In the genomic region with DNA sequence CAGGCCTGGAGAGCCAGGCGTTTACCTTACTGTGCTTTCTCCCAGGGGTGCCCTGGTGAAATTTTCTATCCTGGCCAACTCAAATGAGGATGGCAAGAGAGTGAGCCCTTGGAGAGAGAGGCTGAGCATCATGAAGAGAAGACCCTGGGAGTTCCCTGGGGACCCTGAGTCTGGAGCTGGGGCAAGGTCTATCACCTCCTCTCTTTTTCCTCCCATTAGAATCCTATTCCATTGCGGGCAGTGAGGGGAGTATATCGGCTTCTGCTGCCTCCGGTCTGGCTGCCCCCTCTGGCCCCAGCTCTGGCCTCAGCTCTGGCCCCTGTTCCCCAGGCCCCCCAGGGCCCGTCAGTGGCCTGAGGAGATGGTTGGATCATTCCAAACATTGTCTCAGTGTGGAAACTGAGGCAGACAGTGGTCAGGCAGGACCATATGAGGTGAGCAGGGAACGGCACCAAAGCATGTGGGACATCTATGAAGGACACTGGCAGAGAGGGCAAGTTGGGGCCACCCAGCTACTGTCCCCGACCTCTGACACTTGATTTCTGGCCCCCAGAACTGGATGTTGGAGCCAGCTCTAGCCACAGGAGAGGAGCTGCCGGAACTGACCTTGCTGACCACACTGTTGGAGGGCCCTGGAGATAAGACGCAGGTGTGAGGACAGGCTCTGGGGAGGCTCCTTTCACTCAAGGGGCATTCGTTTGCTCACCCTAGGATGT, we compare ENCODE assay signal across 19 cellular contexts. TPM values are rescaled to one million over a fixed set of nuclear protein-coding genes. Genes with fewer than 3 reads are reported as not detected.
A peak's percentile ranks its signal among the peaks of the same experiment; 100 is the strongest.
DNase-seq lines count a peak whose midpoint lies in the region; FAIRE-seq and TF ChIP-seq lines count a peak whose summit lies in the region.
"Had no signal": no experiment of that assay in that cellular context is flagged by ENCODE, and none has a peak within 500 bp of the region (broad histone marks: within the 10 kb centered on the region; RNA-seq: fewer than 3 reads in every experiment).

No MANE protein-coding gene starts in this region.

- H3K36me3 ChIP-seq in H1 (ENCODE audit: control insufficient read depth in 2 of 4, insufficient read depth in 4 of 4, low read length in 3 of 4) (peaks cover 0 to 4% (median 0%) of the 10 kb centered on the region in 4 experiments; a peak in 2 of 8 replicates), rectal smooth muscle tissue (ENCODE audit: control insufficient read depth, insufficient read depth, low read length) (peaks cover 14% of the 10 kb centered on the region), tibial nerve (peaks cover 0 to 47% (median 0%) of the 10 kb centered on the region in 3 donors)

- WGBS in H1 (ENCODE audit: extremely low coverage in 1 of 2, insufficient coverage in 1 of 2, insufficient read length in 1 of 2, insufficient replicate concordance in 2 of 2, low coverage in 1 of 2, low lambda C conversion rate in 2 of 2, missing lambda C conversion rate in 1 of 2), 2 experiments, result 85% methylated on average over 10 of the region's 10 CpGs; no CpG with 5 or more reads in 1 of the 2 experiments
- 81% methylated on average over 8 to 10 of the region's 10 CpGs for WGBS in tibial nerve, 2 donors

- no peak overlapping the region for H3K9ac ChIP-seq in H1 (replicated peaks in 1 of 4; ENCODE audit: extremely low read depth in 1 of 4, low read depth in 3 of 4, low read length in 3 of 4)
- H3K9ac ChIP-seq in rectal smooth muscle tissue (ENCODE audit: low read length), result no peak overlapping the region

- H2BK20ac ChIP-seq in H1 (ENCODE audit: low read length), result no peak overlapping the region

- peak; percentile 50 for DNase-seq in activated CD8-positive, alpha-beta memory T cell treated with anti-CD3 and anti-CD28 coated beads for 24 hours
- no peak for DNase-seq in activated CD8-positive, alpha-beta memory T cell treated with anti-CD3 and anti-CD28 coated beads, Interleukin-2, amount 50 U/mL, for 4 hours
- no peak for DNase-seq in H1 (ENCODE audit: low read depth in 1 of 2, low spot score in 2 of 2)
- no peak for DNase-seq in tibial nerve (ENCODE audit: low spot score in 2 of 2)
- no peak for DNase-seq in HTR-8/SVneo (ENCODE audit: insufficient read length, low spot score)
- no peak for DNase-seq in NCI-H2196 (lab: John Stamatoyannopoulos, UW; ENCODE audit: unreplicated experiment)
- DNase-seq: ACHN; activated CD4-positive, alpha-beta T cell treated with anti-CD3 and anti-CD28 coated beads, Interleukin-2, amount 50 U/mL, for 4 hours; amniotic stem cell; OCI-M1; small intestine had no signal

- peaks cover 29 to 32% (median 29%) of the 10 kb centered on the region in 3 donors for H3K4me1 Mint-ChIP-seq in IgD-negative memory B cell

- no peaks in the 10 kb centered on the region for H3K36me3 Mint-ChIP-seq in IgD-negative memory B cell
- H3K36me3 Mint-ChIP-seq: memory B cell had no signal

- no peak for TF ChIP-seq POLR2A in H1 (IDR thresholded peaks at IDR 0.05; ENCODE audit: control extremely low read depth in 1 of 2, low read depth in 2 of 2, low read length in 2 of 2)
- TF ChIP-seq POLR2A in tibial nerve (IDR thresholded peaks at IDR 0.05), result no peak

- H3K79me2 ChIP-seq in H1 (ENCODE audit: control insufficient read depth in 1 of 2, insufficient read depth in 2 of 2, low read length in 2 of 2), result no peaks in the 10 kb centered on the region

- no peak overlapping the region for H4K5ac ChIP-seq in H1 (ENCODE audit: insufficient read length, low read depth, low read length)

- no peak overlapping the region for H2BK5ac ChIP-seq in H1 (ENCODE audit: low read depth, low read length)

- POLR2A ChIA-PET in H1 (lab: Charles Lee; ENCODE audit: partially characterized antibody), result interaction anchor here (0.6 to 6.8 kb wide), 9 partner anchors 7 to 164 kb away, joined by 3 to 45 read pairs (median 3); partner anchors contain the start of genes DDIT3 and TSPAN31

- peak overlapping the region in 2 of 4 donors; percentile 54 to 79 for H3K4me3 Mint-ChIP-seq in IgD-negative memory B cell
- H3K4me3 Mint-ChIP-seq: memory B cell had no signal

- H2BK15ac ChIP-seq in H1 (ENCODE audit: low read length), result no peak overlapping the region; the same call in 1 of the 2 replicates

- no peak overlapping the region for H2BK120ac ChIP-seq in H1 (replicated peaks; ENCODE audit: low read depth, low read length)

- TF ChIP-seq CTCF in H1 (IDR thresholded peaks at IDR 0.05; ENCODE audit: control extremely low read depth in 1 of 3, insufficient read depth in 1 of 3, low read depth in 1 of 3, low read length in 3 of 3), result no peak
- no peak for TF ChIP-seq CTCF in tibial nerve (IDR thresholded peaks at IDR 0.05)

- H4K8ac ChIP-seq in H1 (ENCODE audit: extremely low read depth, insufficient read depth, low read length), result no peak overlapping the region

- no peak for TF ChIP-seq EP300 in H1 (IDR thresholded peaks at IDR 0.05; ENCODE audit: borderline replicate concordance in 1 of 2, low read depth in 2 of 2, low read length in 2 of 2)
- TF ChIP-seq EP300 in tibial nerve (IDR thresholded peaks at IDR 0.05), result no peak

- H3K27me3 Mint-ChIP-seq in IgD-negative memory B cell, result peaks cover 34% of the 10 kb centered on the region

- no peak overlapping the region; the same call in 1 of the 2 replicates for H3K18ac ChIP-seq in H1 (ENCODE audit: extremely low read depth, low read length)

- CTCF ChIA-PET in H1 (lab: Charles Lee; ENCODE audit: partially characterized antibody), result interaction anchor here (0.9 to 12.5 kb wide), 7 partner anchors 8 to 129 kb away, joined by 3 to 124 read pairs (median 5); partner anchors contain the start of gene B4GALNT1

- H3K4me3 ChIP-seq in H1 (ENCODE audit: extremely low read depth in 1 of 4, insufficient read depth in 2 of 4, low read depth in 3 of 4, low read length in 4 of 4), result peak overlapping the region in 1 of 4 experiments; percentile 73; a peak in 1 of 8 replicates
- no peak overlapping the region for H3K4me3 ChIP-seq in rectal smooth muscle tissue (ENCODE audit: low read length)
- H3K4me3 ChIP-seq in tibial nerve, result no peak overlapping the region

- no peak overlapping the region for H4K91ac ChIP-seq in H1 (replicated peaks; ENCODE audit: insufficient read length, low read length)

- peak overlapping the region in 1 of 2 experiments; percentile 97; a peak in 1 of 4 replicates for H3K4me2 ChIP-seq in H1 (ENCODE audit: insufficient read depth in 1 of 2, low read depth in 2 of 2, low read length in 2 of 2)

- peak overlapping the region in 2 of 3 donors; percentile 74 to 80 for H3K27ac Mint-ChIP-seq in IgD-negative memory B cell
- H3K27ac Mint-ChIP-seq: activated T-helper 1 cell treated with anti-CD3 and anti-CD28 coated beads, Interleukin-12 subunit alpha, Interleukin-12 subunit beta, Interleukin-2, Interleukin-4 antibody, amounts not matched to agents 30 ng/mL and 10 ng/mL and 1 ng/mL, durations not matched to agents 14 hours and 24 hours and 36 hours; memory B cell; stimulated activated effector memory CD8-positive, alpha-beta T cell treated with anti-CD3 and anti-CD28 coated beads, Interleukin-12 subunit alpha, Interleukin-12 subunit beta, amount 100 ng/mL, for 72 hours had no signal

- no peak for TF ChIP-seq RAD21 in H1 (IDR thresholded peaks at IDR 0.05 in 1 of 2, conservative IDR thresholded peaks at IDR 0.05 in 1 of 2; ENCODE audit: low read depth in 2 of 2, low read length in 2 of 2)

- H3K4me1 ChIP-seq in H1 (replicated peaks in 1 of 4; ENCODE audit: control insufficient read depth in 3 of 4, insufficient read depth in 4 of 4, low read length in 3 of 4) (peaks cover 8 to 17% (median 12%) of the 10 kb centered on the region in 4 experiments), rectal smooth muscle tissue (ENCODE audit: control insufficient read depth, insufficient read depth, low read length) (peaks cover 23% of the 10 kb centered on the region), tibial nerve (peaks cover 0 to 75% (median 8%) of the 10 kb centered on the region in 4 donors)

- H3K79me1 ChIP-seq in H1 (ENCODE audit: low read depth, low read length), result no peaks in the 10 kb centered on the region

- peaks cover 19% of the 10 kb centered on the region; the same call in 1 of the 2 replicates for H3K23me2 ChIP-seq in H1 (ENCODE audit: low read depth, low read length)

- peak overlapping the region; percentile 24; the same call in 1 of the 2 replicates for H2AK5ac ChIP-seq in H1 (ENCODE audit: low read depth, low read length)

- no peak overlapping the region for H3K56ac ChIP-seq in H1 (replicated peaks; ENCODE audit: insufficient read length, low read depth, low read length)

- peak overlapping the region; percentile 75; the same call in 1 of the 2 replicates for H2BK12ac ChIP-seq in H1 (ENCODE audit: low read depth, low read length)

- no peak overlapping the region for H2AFZ ChIP-seq in H1 (ENCODE audit: low read length)

- H3K23ac ChIP-seq in H1 (ENCODE audit: insufficient read length), result no peak overlapping the region

- H3K9me3 ChIP-seq in H1 (ENCODE audit: insufficient read depth in 2 of 2, low read depth in 1 of 2, low read length in 1 of 2) (no peaks in the 10 kb centered on the region), tibial nerve (no peaks in the 10 kb centered on the region)

- H3K14ac ChIP-seq in H1 (ENCODE audit: insufficient read length), result no peak overlapping the region

- H3K4ac ChIP-seq in H1 (replicated peaks; ENCODE audit: insufficient read length, low read depth, low read length), result peak overlapping the region; percentile 35

- H4K20me1 ChIP-seq in H1 (replicated peaks in 1 of 2; ENCODE audit: control insufficient read depth in 1 of 2, insufficient read depth in 2 of 2, low read length in 2 of 2), result peaks cover 0 to 6% of the 10 kb centered on the region in 2 experiments

- H3K9me3 Mint-ChIP-seq in IgD-negative memory B cell, result no peaks in the 10 kb centered on the region
- H3K9me3 Mint-ChIP-seq: activated T-helper 1 cell treated with anti-CD3 and anti-CD28 coated beads, Interleukin-12 subunit alpha, Interleukin-12 subunit beta, Interleukin-2, Interleukin-4 antibody, amounts not matched to agents 30 ng/mL and 10 ng/mL and 1 ng/mL, durations not matched to agents 14 hours and 24 hours and 36 hours; memory B cell; stimulated activated effector memory CD8-positive, alpha-beta T cell treated with anti-CD3 and anti-CD28 coated beads, Interleukin-12 subunit alpha, Interleukin-12 subunit beta, amount 100 ng/mL, for 72 hours had no signal

- H3K27me3 ChIP-seq in H1 (replicated peaks in 1 of 4; ENCODE audit: control insufficient read depth in 3 of 4, extremely low read depth in 1 of 4, insufficient read depth in 3 of 4, low read length in 3 of 4) (peaks cover 8 to 74% (median 62%) of the 10 kb centered on the region in 4 experiments), rectal smooth muscle tissue (ENCODE audit: control insufficient read depth, insufficient read depth, low read length) (peaks cover 3% of the 10 kb centered on the region), tibial nerve (no peaks in the 10 kb centered on the region)

- no peak overlapping the region for H3K27ac ChIP-seq in H1 (ENCODE audit: low read depth, low read length)
- H3K27ac ChIP-seq in rectal smooth muscle tissue (ENCODE audit: low read depth, low read length), result peak overlapping the region; percentile 100
- H3K27ac ChIP-seq in tibial nerve, result peak overlapping the region in 1 of 4 donors; percentile 16

- FAIRE-seq in H1 (lab: Jason Lieb, UNC) (no peak), HTR-8/SVneo (lab: Jason Lieb, UNC) (no peak)
- FAIRE-seq: G401.6, islet of Langerhans, small intestine, urothelium cell line had no signal

RNA-seq across cellular contexts. Expression of gene ARHGEF25, which starts 1.6 kb away (rescaled TPM):
- polyA plus RNA-seq in IgD-negative memory B cell, result not detected
- total RNA-seq in H1 (2021; fragmentation: NEBNext Ultra II Directional; extraction: Animal tissue kit (Norgen Biotek cat#: 25700)), result 5.9 and 6.4 TPM in 2 replicates
- polyA plus RNA-seq in H1 (2011; rRNA removed), result 8.6 and 8.8 TPM in 2 replicates
- 11.8 TPM for polyA plus RNA-seq in H1 (2011; cell fraction: cytosol; rRNA removed)
- 45.7 TPM for polyA plus RNA-seq in H1 (2011; cell fraction: nucleus; rRNA removed)
- 11.8 to 18.3 TPM (median 17.0 TPM) in 4 replicates for polyA plus RNA-seq in H1 (2012, experiment 1 of 2)
- 10.9 TPM for polyA plus RNA-seq in H1 (2012, experiment 2 of 2)
- 3.8 TPM for polyA plus RNA-seq in H1 (2013, experiment 1 of 2)
- 3.6 TPM for polyA plus RNA-seq in H1 (2013, experiment 2 of 2)
- 4.3 and 9.0 TPM in 2 replicates for polyA minus RNA-seq in H1 (2011; rRNA and poly(A)+ RNA removed)
- 3.4 TPM for polyA minus RNA-seq in H1 (2011; cell fraction: cytosol; rRNA and poly(A)+ RNA removed)
- 7.1 TPM for polyA minus RNA-seq in H1 (2011; cell fraction: nucleus; rRNA and poly(A)+ RNA removed)
- total RNA-seq in tibial nerve, result 10 to 100 TPM; 31.2 to 91.2 (median 48.8) TPM

RNA-seq across cellular contexts. Expression of gene DTX3, which starts 8.2 kb away (rescaled TPM):
- polyA plus RNA-seq in IgD-negative memory B cell (0.91 TPM), H1 (2011; rRNA removed) (92.5 and 126 TPM in 2 replicates)
- 41.8 and 43.4 TPM in 2 replicates for total RNA-seq in H1 (2021; fragmentation: NEBNext Ultra II Directional; extraction: Animal tissue kit (Norgen Biotek cat#: 25700))
- polyA plus RNA-seq in H1 (2011; cell fraction: cytosol; rRNA removed), result 92.5 TPM
- 373 TPM for polyA plus RNA-seq in H1 (2011; cell fraction: nucleus; rRNA removed)
- 66.9 to 71.1 TPM (median 70.4 TPM) in 4 replicates for polyA plus RNA-seq in H1 (2012, experiment 1 of 2)
- 45.9 TPM for polyA plus RNA-seq in H1 (2012, experiment 2 of 2)
- 41.7 TPM for polyA plus RNA-seq in H1 (2013, experiment 1 of 2)
- polyA plus RNA-seq in H1 (2013, experiment 2 of 2), result 36.1 TPM
- 27.3 and 38.8 TPM in 2 replicates for polyA minus RNA-seq in H1 (2011; rRNA and poly(A)+ RNA removed)
- polyA minus RNA-seq in H1 (2011; cell fraction: cytosol; rRNA and poly(A)+ RNA removed), result 31.0 TPM
- polyA minus RNA-seq in H1 (2011; cell fraction: nucleus; rRNA and poly(A)+ RNA removed), result 52.0 TPM
- total RNA-seq in tibial nerve, result 10 to 100 TPM; 19.0 to 33.1 (median 28.1) TPM

RNA-seq across cellular contexts. Expression of gene B4GALNT1, which starts 20.1 kb away (rescaled TPM):
- not detected for polyA plus RNA-seq in IgD-negative memory B cell
- total RNA-seq in H1 (2021; fragmentation: NEBNext Ultra II Directional; extraction: Animal tissue kit (Norgen Biotek cat#: 25700)), result 1.4 and 1.5 TPM in 2 replicates
- polyA plus RNA-seq in H1 (2011; rRNA removed), result 2.2 and 2.3 TPM in 2 replicates
- 1.6 TPM for polyA plus RNA-seq in H1 (2011; cell fraction: cytosol; rRNA removed)
- 4.8 TPM for polyA plus RNA-seq in H1 (2011; cell fraction: nucleus; rRNA removed)
- polyA plus RNA-seq in H1 (2012, experiment 1 of 2), result 0.95 to 1.6 TPM (median 1.3 TPM) in 4 replicates
- polyA plus RNA-seq in H1 (2012, experiment 2 of 2), result 1.3 TPM
- polyA plus RNA-seq in H1 (2013, experiment 1 of 2), result 0.61 TPM
- polyA plus RNA-seq in H1 (2013, experiment 2 of 2), result 0.74 TPM
- polyA minus RNA-seq in H1 (2011; rRNA and poly(A)+ RNA removed), result 1.0 and 1.7 TPM in 2 replicates
- polyA minus RNA-seq in H1 (2011; cell fraction: cytosol; rRNA and poly(A)+ RNA removed), result 0.59 TPM
- 1.5 TPM for polyA minus RNA-seq in H1 (2011; cell fraction: nucleus; rRNA and poly(A)+ RNA removed)
- 10 to 100 TPM; 14.5 to 43.8 (median 16.8) TPM for total RNA-seq in tibial nerve

RNA-seq across cellular contexts. Expression of gene PIP4K2C, which starts 21.9 kb away (rescaled TPM):
- polyA plus RNA-seq in IgD-negative memory B cell (15.5 TPM), H1 (2011; rRNA removed) (21.0 and 25.0 TPM in 2 replicates)
- 21.4 and 27.1 TPM in 2 replicates for total RNA-seq in H1 (2021; fragmentation: NEBNext Ultra II Directional; extraction: Animal tissue kit (Norgen Biotek cat#: 25700))
- 21.8 TPM for polyA plus RNA-seq in H1 (2011; cell fraction: cytosol; rRNA removed)
- 23.9 TPM for polyA plus RNA-seq in H1 (2011; cell fraction: nucleus; rRNA removed)
- 19.5 to 27.9 TPM (median 22.1 TPM) in 4 replicates for polyA plus RNA-seq in H1 (2012, experiment 1 of 2)
- polyA plus RNA-seq in H1 (2012, experiment 2 of 2), result 16.5 TPM
- 14.6 TPM for polyA plus RNA-seq in H1 (2013, experiment 1 of 2)
- polyA plus RNA-seq in H1 (2013, experiment 2 of 2), result 15.9 TPM
- polyA minus RNA-seq in H1 (2011; rRNA and poly(A)+ RNA removed), result 25.6 and 27.0 TPM in 2 replicates
- polyA minus RNA-seq in H1 (2011; cell fraction: cytosol; rRNA and poly(A)+ RNA removed), result 16.4 TPM
- 11.0 TPM for polyA minus RNA-seq in H1 (2011; cell fraction: nucleus; rRNA and poly(A)+ RNA removed)
- 10 to 100 TPM; 29.5 to 67.7 (median 35.9) TPM for total RNA-seq in tibial nerve
